Comparison of ENCODE assay signal across 11 cellular contexts in genomic region chr5:1751864-1752822, GRCh38.
"Had no signal": no experiment of that assay in that cellular context is flagged by ENCODE, and none has a peak within 500 bp of the region (broad histone marks: within the 10 kb centered on the region; RNA-seq: fewer than 3 reads in every experiment).

No MANE protein-coding gene starts in this region.

- ATAC-seq: effector memory CD8-positive, alpha-beta T cell; SK-N-SH treated with all-trans-retinoic acid at 6 μM for 48 hours had no signal

- H3K4me3 Mint-ChIP-seq: activated B cell treated with CpG ODN at 0.5 μM for 24 hours; activated naive CD4-positive, alpha-beta T cell treated with anti-CD3 and anti-CD28 coated beads, Interleukin-2, amount 10 ng/mL, durations not matched to agents 7 days and 5 days; effector memory CD8-positive, alpha-beta T cell; natural killer cell treated with Interleukin-12 subunit alpha and Interleukin-12 subunit beta and Interleukin-15 and Interleukin-18, amount 100 ng/mL, for 72 hours; T-helper 1 cell treated with Interleukin-12 subunit alpha and Interleukin-12 subunit beta and Interleukin-4 antibody, amounts not matched to agents 30 μg/mL and 1 μg/mL, for 36 hours had no signal

- H3K9me3 ChIP-seq: vagina had no signal

- H3K36me3 Mint-ChIP-seq: activated naive CD4-positive, alpha-beta T cell treated with anti-CD3 and anti-CD28 coated beads, Interleukin-2, amount 10 ng/mL, durations not matched to agents 7 days and 5 days; natural killer cell treated with Interleukin-12 subunit alpha and Interleukin-12 subunit beta and Interleukin-15 and Interleukin-18, amount 100 ng/mL, for 72 hours had no signal

- H3K4me1 Mint-ChIP-seq: activated B cell treated with CpG ODN at 0.5 μM for 24 hours; activated naive CD4-positive, alpha-beta T cell treated with anti-CD3 and anti-CD28 coated beads, Interleukin-2, amount 10 ng/mL, durations not matched to agents 7 days and 5 days had no signal

- H3K36me3 ChIP-seq: vagina had no signal

- H3K27ac ChIP-seq: vagina had no signal

- H3K27me3 Mint-ChIP-seq: natural killer cell treated with Interleukin-12 subunit alpha and Interleukin-12 subunit beta and Interleukin-15 and Interleukin-18, amount 100 ng/mL, for 72 hours had no signal

- H3K27me3 ChIP-seq: vagina had no signal

- H3K9me3 Mint-ChIP-seq: activated B cell treated with CpG ODN at 0.5 μM for 24 hours; activated naive CD4-positive, alpha-beta T cell treated with anti-CD3 and anti-CD28 coated beads, Interleukin-2, amount 10 ng/mL, durations not matched to agents 7 days and 5 days; effector memory CD8-positive, alpha-beta T cell; natural killer cell treated with Interleukin-12 subunit alpha and Interleukin-12 subunit beta and Interleukin-15 and Interleukin-18, amount 100 ng/mL, for 72 hours; T-helper 1 cell treated with Interleukin-12 subunit alpha and Interleukin-12 subunit beta and Interleukin-4 antibody, amounts not matched to agents 30 μg/mL and 1 μg/mL, for 36 hours had no signal

- H3K4me1 ChIP-seq: vagina had no signal

- DNase-seq: activated B cell treated with CpG ODN at 0.5 μM for 24 hours; activated naive CD4-positive, alpha-beta T cell treated with anti-CD3 and anti-CD28 coated beads, Interleukin-2, amount 10 ng/mL, durations not matched to agents 7 days and 5 days; central memory CD4-positive, alpha-beta T cell; effector memory CD8-positive, alpha-beta T cell; occipital lobe; stimulated activated CD4-positive, alpha-beta T cell treated with anti-CD3 and anti-CD28 coated beads, Interleukin-2, amount 100 ng/mL, for 48 hours; stimulated activated naive CD4-positive, alpha-beta T cell treated with Interleukin-2 at 50 U/mL for 16 hours had no signal

- H3K27ac Mint-ChIP-seq: activated B cell treated with CpG ODN at 0.5 μM for 24 hours; activated naive CD4-positive, alpha-beta T cell treated with anti-CD3 and anti-CD28 coated beads, Interleukin-2, amount 10 ng/mL, durations not matched to agents 7 days and 5 days; effector memory CD8-positive, alpha-beta T cell; natural killer cell treated with Interleukin-12 subunit alpha and Interleukin-12 subunit beta and Interleukin-15 and Interleukin-18, amount 100 ng/mL, for 72 hours; T-helper 1 cell treated with Interleukin-12 subunit alpha and Interleukin-12 subunit beta and Interleukin-4 antibody, amounts not matched to agents 30 μg/mL and 1 μg/mL, for 36 hours had no signal

- H3K4me3 ChIP-seq: vagina had no signal
